ENCODE assay signal across 18 cellular contexts in genomic region chr13:95628488-95628887, GRCh38. TPM values are rescaled to one million over a fixed set of nuclear protein-coding genes. Genes with fewer than 3 reads are reported as not detected.
A peak's percentile ranks its signal among the peaks of the same experiment; 100 is the strongest.
DNase-seq lines count a peak whose midpoint lies in the region; ATAC-seq and TF ChIP-seq lines count a peak whose summit lies in the region.
"Had no signal": no experiment of that assay in that cellular context is flagged by ENCODE, and none has a peak within 500 bp of the region (broad histone marks: within the 10 kb centered on the region; RNA-seq: fewer than 3 reads in every experiment).

No MANE protein-coding gene starts in this region.

- WGBS in IMR-90 (ENCODE audit: extremely low coverage in 2 of 2, insufficient read length in 1 of 2), 2 experiments: no CpG with 5 or more reads among the region's 1 CpG
- 96 to 100% methylated on average over 1 of the region's 1 CpG for WGBS in heart right ventricle, 2 donors

- H3K9ac ChIP-seq in IMR-90 (ENCODE audit: low read depth, low read length): no peak overlapping the region
- H3K9ac ChIP-seq: BLaER1, GM23248, KMS-11 had no signal

- POLR2A ChIA-PET in IMR-90 (lab: Charles Lee; ENCODE audit: unreplicated experiment): no interaction called here

- H3K9me3 ChIP-seq in IMR-90 (ENCODE audit: control insufficient read depth, insufficient read depth, low read length) (no peaks in the 10 kb centered on the region; the same call in 1 of the 2 replicates), heart right ventricle (peaks cover 0 to 22% (median 0%) of the 10 kb centered on the region in 11 donors)
- H3K9me3 ChIP-seq: BLaER1, HAP-1 had no signal

- H3K27ac Mint-ChIP-seq in chondrocyte (ENCODE audit: unreplicated experiment) (peak overlapping the region; percentile 19), osteocyte (ENCODE audit: unreplicated experiment) (peak overlapping the region; percentile 79)
- H3K27ac Mint-ChIP-seq: CD4-positive, alpha-beta memory T cell had no signal

- no peak overlapping the region for H3K14ac ChIP-seq in IMR-90 (replicated peaks; ENCODE audit: low read depth, low read length)

- DNase-seq in IMR-90 (no peak), chondrocyte (ENCODE audit: low spot score) (no peak), osteocyte (ENCODE audit: extremely low spot score, unreplicated experiment) (no peak), heart right ventricle (no peak)
- DNase-seq: CD4-positive, alpha-beta memory T cell; DMS79 treated with DMSO at 0.1 percent for 48 hours; GM23248 had no signal

- H4K8ac ChIP-seq in IMR-90 (ENCODE audit: low read depth in 2 of 2, low read length in 2 of 2): no peak overlapping the region

- no peak overlapping the region for H3K56ac ChIP-seq in IMR-90 (ENCODE audit: extremely low read depth, insufficient read depth, low read length)

- H2AK5ac ChIP-seq in IMR-90 (ENCODE audit: low read depth, low read length): no peak overlapping the region

- no peak overlapping the region for H3K23ac ChIP-seq in IMR-90 (ENCODE audit: low read depth, low read length)

- BruUV-seq in IMR-90 (replicated peaks; lab: Mats Ljungman, UMichigan): no TSS peak

- no peak for TF ChIP-seq CTCF in IMR-90 (conservative IDR thresholded peaks at IDR 0.05; ENCODE audit: low read depth, low read length)
- no peak for TF ChIP-seq CTCF in chondrocyte (IDR thresholded peaks at IDR 0.05)
- TF ChIP-seq CTCF in osteocyte (IDR thresholded peaks at IDR 0.05): no peak
- no peak for TF ChIP-seq CTCF in heart right ventricle (IDR thresholded peaks at IDR 0.05)

- H3K18ac ChIP-seq in IMR-90 (ENCODE audit: low read depth, low read length): no peak overlapping the region

- H3K27me3 Mint-ChIP-seq in chondrocyte (ENCODE audit: low read depth) (no peaks in the 10 kb centered on the region), osteocyte (ENCODE audit: unreplicated experiment) (no peaks in the 10 kb centered on the region)

- H3K27ac ChIP-seq in ACC112 (ENCODE audit: low read depth, low read length): 0 out of 2 replicates have a peak overlapping the region, but pooled peaks have one; percentile 1
- no peak overlapping the region for H3K27ac ChIP-seq in IMR-90 (ENCODE audit: insufficient read depth, low read length)
- H3K27ac ChIP-seq in heart right ventricle: no peak overlapping the region
- H3K27ac ChIP-seq: 22Rv1, A549, BLaER1, KMS-11 had no signal

- peaks cover 49% of the 10 kb centered on the region for H3K36me3 ChIP-seq in ACC112 (ENCODE audit: insufficient read depth, low read length)
- H3K36me3 ChIP-seq in IMR-90 (ENCODE audit: control insufficient read depth, insufficient read depth, low read length): peaks cover 50% of the 10 kb centered on the region
- H3K36me3 ChIP-seq in heart right ventricle: peaks cover 0 to 68% (median 0%) of the 10 kb centered on the region in 9 donors
- H3K36me3 ChIP-seq: BLaER1 had no signal

- no peak overlapping the region for H2BK5ac ChIP-seq in IMR-90 (ENCODE audit: low read depth, low read length, poor library complexity, severe bottlenecking)

- TF ChIP-seq RAD21 in IMR-90 (IDR thresholded peaks at IDR 0.05; ENCODE audit: low read length): no peak

- H3K4me3 ChIP-seq in ACC112 (ENCODE audit: low read depth, low read length): no peak overlapping the region
- H3K4me3 ChIP-seq in IMR-90 (ENCODE audit: insufficient read depth, low read depth, low read length): no peak overlapping the region
- H3K4me3 ChIP-seq in heart right ventricle: no peak overlapping the region
- H3K4me3 ChIP-seq: A549, BLaER1, GM12878, GM23248, HAP-1 had no signal

- no peak overlapping the region for H2BK15ac ChIP-seq in IMR-90 (ENCODE audit: low read depth, low read length)

- no peak overlapping the region for H3K4me2 ChIP-seq in IMR-90 (ENCODE audit: low read depth, low read length)
- H3K4me2 ChIP-seq: A549, BLaER1, KMS-11 had no signal

- peaks cover 62% of the 10 kb centered on the region for H3K36me3 Mint-ChIP-seq in chondrocyte (ENCODE audit: low read depth)
- H3K36me3 Mint-ChIP-seq in osteocyte (ENCODE audit: unreplicated experiment): peaks cover 87% of the 10 kb centered on the region
- H3K36me3 Mint-ChIP-seq: CD14-positive monocyte; CD4-positive, alpha-beta memory T cell had no signal

- no peak overlapping the region for H2BK120ac ChIP-seq in IMR-90 (ENCODE audit: low read depth, low read length)

- peaks cover 4 to 6% of the 10 kb centered on the region in 2 experiments; a peak in 3 of 4 replicates for H3K79me1 ChIP-seq in IMR-90 (ENCODE audit: low read depth in 1 of 2, low read length in 2 of 2)

- H3K9me3 Mint-ChIP-seq in chondrocyte (ENCODE audit: low read depth): peaks cover 10% of the 10 kb centered on the region
- H3K9me3 Mint-ChIP-seq in osteocyte (ENCODE audit: unreplicated experiment): peaks cover 9% of the 10 kb centered on the region
- H3K9me3 Mint-ChIP-seq: CD4-positive, alpha-beta memory T cell had no signal

- H3K9me1 ChIP-seq in IMR-90 (ENCODE audit: insufficient read depth, low read length): peaks cover 8% of the 10 kb centered on the region; the same call in 1 of the 2 replicates

- dilution Hi-C loops in IMR-90 (cut with HindIII; ENCODE audit: low sequenced_read_pairs, unreplicated experiment): no loop called here

- no peak overlapping the region for H2AK9ac ChIP-seq in IMR-90 (replicated peaks; ENCODE audit: low read depth, low read length, poor library complexity)

- TF ChIP-seq POLR2A in IMR-90 (IDR thresholded peaks at IDR 0.05; ENCODE audit: low read depth, low read length): no peak

- H2BK20ac ChIP-seq in IMR-90 (ENCODE audit: low read depth, low read length): no peak overlapping the region

- intact Hi-C loops in IMR-90 (cut with micrococcal nuclease) (no loop called here), heart right ventricle (cut with DNase I) (loop anchor here in 1 of 10 donors (10.0 kb wide), 1 partner anchor 206 kb away; no protein-coding TSS in a partner anchor)

- H3K4me1 ChIP-seq in ACC112 (ENCODE audit: control insufficient read depth, insufficient read depth, low read length, unreplicated experiment) (peaks cover 13% of the 10 kb centered on the region), IMR-90 (ENCODE audit: control insufficient read depth, insufficient read depth, low read length) (peaks cover 2% of the 10 kb centered on the region; the same call in 1 of the 2 replicates), heart right ventricle (no peaks in the 10 kb centered on the region)
- H3K4me1 ChIP-seq: A549, BLaER1, HAP-1 had no signal

- H2AFZ ChIP-seq in ACC112 (ENCODE audit: low read length, unreplicated experiment) (no peak overlapping the region), IMR-90 (replicated peaks; ENCODE audit: low read length, poor library complexity) (no peak overlapping the region)
- H2AFZ ChIP-seq: GM23248 had no signal

- H4K91ac ChIP-seq in IMR-90 (ENCODE audit: insufficient read depth, low read depth, low read length): no peak overlapping the region

- H3K79me2 ChIP-seq in ACC112 (ENCODE audit: control insufficient read depth, insufficient read depth, low read length, unreplicated experiment): no peaks in the 10 kb centered on the region

- ATAC-seq in IMR-90 (ENCODE audit: low read depth) (0 out of 2 replicates have a peak, but pooled peaks have one; percentile 22), GM21737 (IDR thresholded peaks at IDR 0.05; ENCODE audit: unreplicated experiment) (no peak), GM18907 (IDR thresholded peaks at IDR 0.05; ENCODE audit: unreplicated experiment) (no peak), heart right ventricle (no peak)
- ATAC-seq: A549, GM12878 had no signal

- in situ Hi-C loops in IMR-90 (cut with MboI; ENCODE audit: low sequenced_read_pairs): no loop called here

- H3K4ac ChIP-seq in IMR-90 (ENCODE audit: low read depth, low read length): no peak overlapping the region

- no peaks in the 10 kb centered on the region for H3K27me3 ChIP-seq in ACC112 (ENCODE audit: insufficient read depth, low read length)
- H3K27me3 ChIP-seq in IMR-90 (ENCODE audit: control insufficient read depth, insufficient read depth, low read length): no peaks in the 10 kb centered on the region
- no peaks in the 10 kb centered on the region for H3K27me3 ChIP-seq in heart right ventricle
- H3K27me3 ChIP-seq: BLaER1 had no signal

- no peak overlapping the region for H4K5ac ChIP-seq in IMR-90 (ENCODE audit: low read depth, low read length)

- CTCF ChIA-PET in IMR-90 (lab: Yijun Ruan, JAX): no interaction called here

- H3K4me1 Mint-ChIP-seq in chondrocyte (ENCODE audit: low read depth): peaks cover 22% of the 10 kb centered on the region
- peaks cover 20% of the 10 kb centered on the region for H3K4me1 Mint-ChIP-seq in osteocyte (ENCODE audit: unreplicated experiment)
- H3K4me1 Mint-ChIP-seq: CD14-positive monocyte had no signal

- H3K4me3 Mint-ChIP-seq in chondrocyte (ENCODE audit: unreplicated experiment): no peak overlapping the region
- H3K4me3 Mint-ChIP-seq in osteocyte (ENCODE audit: unreplicated experiment): no peak overlapping the region
- H3K4me3 Mint-ChIP-seq: CD14-positive monocyte; CD4-positive, alpha-beta memory T cell had no signal

- H4K20me1 ChIP-seq in IMR-90 (ENCODE audit: insufficient read depth, low read length): peaks cover 6% of the 10 kb centered on the region
- H4K20me1 ChIP-seq: BLaER1 had no signal

TF ChIP-seq in IMR-90, 13 proteins besides CTCF, POLR2A, EP300 and RAD21 (continues in another document):
- TF ChIP-seq NFE2L2 (IDR thresholded peaks at IDR 0.05; ENCODE audit: low read depth, low read length) (no peak), MAZ (IDR thresholded peaks at IDR 0.05; ENCODE audit: borderline replicate concordance, low read depth, low read length) (no peak), CEBPB (IDR thresholded peaks at IDR 0.05; ENCODE audit: low read depth, low read length) (peak; percentile 57), BHLHE40 (IDR thresholded peaks at IDR 0.05; ENCODE audit: low read depth, low read length) (no peak)

RNA-seq across cellular contexts. Expression of gene DZIP1, which starts 16.0 kb away (rescaled TPM):
- total RNA-seq in IMR-90 (2012; rRNA removed) (12.2 and 16.9 TPM in 2 replicates), chondrocyte (39.8 to 59.9 TPM (median 42.4 TPM) in 3 replicates), osteocyte (45.0 and 50.8 TPM in 2 replicates), heart right ventricle (1 to 10 TPM; 2.0 to 5.0 (median 3.6) TPM)
- polyA plus RNA-seq in IMR-90 (2012; rRNA removed) (13.1 and 15.9 TPM in 2 replicates), heart right ventricle (1 to 10 TPM; 2.8 to 7.0 TPM)
- polyA plus RNA-seq in IMR-90 (2012; cell fraction: cytosol; rRNA removed): 6.5 and 11.4 TPM in 2 replicates
- polyA plus RNA-seq in IMR-90 (2012; cell fraction: nucleus; rRNA removed; ENCODE audit: low replicate concordance): 24.9 and 47.2 TPM in 2 replicates
- total RNA-seq: CD4-positive, alpha-beta memory T cell; HT-29 had no signal
- polyA plus RNA-seq: CD14-positive monocyte; CD4-positive, alpha-beta memory T cell had no signal

RNA-seq across cellular contexts. Expression of gene DNAJC3, which starts 48.5 kb away (rescaled TPM):
- total RNA-seq in IMR-90 (2012; rRNA removed): 28.5 and 51.4 TPM in 2 replicates
- 8.7 and 10.7 TPM in 2 replicates for polyA plus RNA-seq in IMR-90 (2012; rRNA removed)
- 3.3 and 3.8 TPM in 2 replicates for polyA plus RNA-seq in IMR-90 (2012; cell fraction: cytosol; rRNA removed)
- polyA plus RNA-seq in IMR-90 (2012; cell fraction: nucleus; rRNA removed; ENCODE audit: low replicate concordance): 1.3 and 4.2 TPM in 2 replicates
- 53.9 to 73.5 TPM (median 55.1 TPM) in 3 replicates for total RNA-seq in chondrocyte
- 45.9 and 47.8 TPM in 2 replicates for total RNA-seq in osteocyte
- total RNA-seq in heart right ventricle: 10 to 100 TPM; 27.5 to 40.9 (median 31.7) TPM
- 10 to 100 TPM in 1 of 2 donors, 1 to 10 TPM in 1; 9.3 to 18.3 TPM for polyA plus RNA-seq in heart right ventricle
